Comparison of ENCODE assay signal across 9 cellular contexts in genomic region chrX:10156199-10157031, GRCh38. TPM values are rescaled to one million over a fixed set of nuclear protein-coding genes. Genes with fewer than 3 reads are reported as not detected.
DNase-seq lines count a peak whose midpoint lies in the region; ATAC-seq, FAIRE-seq and TF ChIP-seq lines count a peak whose summit lies in the region.
"Had no signal": no experiment of that assay in that cellular context is flagged by ENCODE, and none has a peak within 500 bp of the region (broad histone marks: within the 10 kb centered on the region; RNA-seq: fewer than 3 reads in every experiment).

Gene CLCN4 (plus strand): TSS chrX:10156975. CDS start chrX:10185033, 28,058 bp downstream.

- no peaks in the 10 kb centered on the region for H3K4me1 ChIP-seq in Panc1 (ENCODE audit: control insufficient read depth, insufficient read depth, low read length)
- H3K4me1 ChIP-seq in H1 (replicated peaks in 1 of 4; ENCODE audit: control insufficient read depth in 3 of 4, insufficient read depth in 4 of 4, low read length in 3 of 4) = peaks cover 0 to 9% (median 5%) of the 10 kb centered on the region in 4 experiments; a peak in 5 of 7 replicates
- H3K4me1 ChIP-seq in testis = no peaks in the 10 kb centered on the region

- H4K91ac ChIP-seq in H1 (replicated peaks; ENCODE audit: insufficient read length, low read length) = no peak within 1 kb of the TSS

- no peak within 1 kb of the TSS for H3K4ac ChIP-seq in H1 (replicated peaks; ENCODE audit: insufficient read length, low read depth, low read length)

- TF ChIP-seq POLR2A in H1 (IDR thresholded peaks at IDR 0.05; ENCODE audit: control extremely low read depth in 1 of 2, low read depth in 2 of 2, low read length in 2 of 2) (no peak), testis (IDR thresholded peaks at IDR 0.05) (no peak)

- H4K8ac ChIP-seq in H1 (ENCODE audit: extremely low read depth, insufficient read depth, low read length) = peak within 1 kb of the TSS; percentile 71; the same call in 1 of the 2 replicates

- H3K4me3 ChIP-seq in Panc1 (ENCODE audit: low read depth in 2 of 2, low read length in 2 of 2) (peak within 1 kb of the TSS; percentile 4 to 20), H1 (ENCODE audit: extremely low read depth in 1 of 4, insufficient read depth in 2 of 4, low read depth in 3 of 4, low read length in 4 of 4) (peak within 1 kb of the TSS in 2 of 4 experiments; percentile 9 to 55; a peak in 4 of 8 replicates), testis (peak within 1 kb of the TSS in 1 of 2 donors; percentile 34)

- peak within 1 kb of the TSS; percentile 31 to 63; a peak in 3 of 4 replicates for H3K4me2 ChIP-seq in H1 (ENCODE audit: insufficient read depth in 1 of 2, low read depth in 2 of 2, low read length in 2 of 2)

- no peak within 1 kb of the TSS; a peak in 1 of 7 replicates for H3K9ac ChIP-seq in H1 (replicated peaks in 1 of 4; ENCODE audit: extremely low read depth in 1 of 4, low read depth in 3 of 4, low read length in 3 of 4)

- no peak within 1 kb of the TSS for H3K27ac ChIP-seq in Panc1 (ENCODE audit: low read length)
- no peak within 1 kb of the TSS; the same call in 1 of the 2 replicates for H3K27ac ChIP-seq in H1 (ENCODE audit: low read depth, low read length)
- peak within 1 kb of the TSS in 1 of 2 donors; percentile 7 for H3K27ac ChIP-seq in testis

- no peak within 1 kb of the TSS for H2BK120ac ChIP-seq in H1 (replicated peaks; ENCODE audit: low read depth, low read length)

- no peak within 1 kb of the TSS for H3K23ac ChIP-seq in H1 (ENCODE audit: insufficient read length)

- H3K36me3 ChIP-seq in Panc1 (ENCODE audit: control insufficient read depth, insufficient read depth, low read length) (no peaks in the 10 kb centered on the region), H1 (ENCODE audit: control insufficient read depth in 2 of 4, insufficient read depth in 4 of 4, low read length in 3 of 4) (no peaks in the 10 kb centered on the region), testis (ENCODE audit: low read depth, missing control alignments) (no peaks in the 10 kb centered on the region)

- CTCF ChIA-PET in Panc1 (lab: Charles Lee) = no interaction called here
- CTCF ChIA-PET in H1 (lab: Charles Lee; ENCODE audit: partially characterized antibody) = interaction anchor here (0.9 to 2.0 kb wide), 4 partner anchors 17 to 124 kb away, joined by 3 to 7 read pairs (median 3); no protein-coding TSS in a partner anchor

- TF ChIP-seq EP300 in H1 (IDR thresholded peaks at IDR 0.05; ENCODE audit: borderline replicate concordance in 1 of 2, low read depth in 2 of 2, low read length in 2 of 2) = no peak

- no peaks in the 10 kb centered on the region for H3K79me2 ChIP-seq in H1 (ENCODE audit: control insufficient read depth in 1 of 2, insufficient read depth in 2 of 2, low read length in 2 of 2)

- H2BK5ac ChIP-seq in H1 (ENCODE audit: low read depth, low read length) = no peak within 1 kb of the TSS

- peaks cover 0 to 2% of the 10 kb centered on the region in 2 experiments for H4K20me1 ChIP-seq in H1 (replicated peaks in 1 of 2; ENCODE audit: control insufficient read depth in 1 of 2, insufficient read depth in 2 of 2, low read length in 2 of 2)

- WGBS in H1 (ENCODE audit: extremely low coverage in 1 of 2, insufficient coverage in 1 of 2, insufficient read length in 1 of 2, insufficient replicate concordance in 2 of 2, low coverage in 1 of 2, low lambda C conversion rate in 2 of 2, missing lambda C conversion rate in 1 of 2), 2 experiments = 18% methylated on average over 23 of the region's 27 CpGs; no CpG with 5 or more reads in 1 of the 2 experiments
- 10 to 20% methylated on average over 15 to 27 of the region's 27 CpGs for WGBS in testis, 2 donors

- no peak within 1 kb of the TSS for H2AFZ ChIP-seq in H1 (ENCODE audit: low read length)

- no peak within 1 kb of the TSS for H2BK15ac ChIP-seq in H1 (ENCODE audit: low read length)

- intact Hi-C loops in Panc1 (cut with micrococcal nuclease; ENCODE audit: unreplicated experiment) (no loop called here), testis (cut with DNase I; ENCODE audit: low total_unique reads) (no loop called here)

- TF ChIP-seq RAD21 in H1 (IDR thresholded peaks at IDR 0.05 in 1 of 2, conservative IDR thresholded peaks at IDR 0.05 in 1 of 2; ENCODE audit: low read depth in 2 of 2, low read length in 2 of 2) = no peak

- H3K79me1 ChIP-seq in H1 (ENCODE audit: low read depth, low read length) = no peaks in the 10 kb centered on the region

- H3K9me3 ChIP-seq in Panc1 (ENCODE audit: control insufficient read depth, insufficient read depth, low read depth, low read length) (no peaks in the 10 kb centered on the region), H1 (ENCODE audit: insufficient read depth in 2 of 2, low read depth in 1 of 2, low read length in 1 of 2) (no peaks in the 10 kb centered on the region), testis (no peaks in the 10 kb centered on the region)

- H3K23me2 ChIP-seq in H1 (ENCODE audit: low read depth, low read length) = no peaks in the 10 kb centered on the region

- TF ChIP-seq CTCF in Panc1 (IDR thresholded peaks at IDR 0.05) (no peak), H1 (IDR thresholded peaks at IDR 0.05; ENCODE audit: control extremely low read depth in 1 of 3, insufficient read depth in 1 of 3, low read depth in 1 of 3, low read length in 3 of 3) (no peak), testis (IDR thresholded peaks at IDR 0.05) (no peak)

- peak; percentile 6 for DNase-seq in DMS153 treated with DMSO at 0.1 percent for 48 hours (lab: John Stamatoyannopoulos, UW; ENCODE audit: unreplicated experiment)
- DNase-seq in DMS153 (lab: John Stamatoyannopoulos, UW) = no peak
- DNase-seq in Panc1 (ENCODE audit: low read depth, low spot score) = no peak
- DNase-seq in H1 (ENCODE audit: low read depth in 1 of 2, low spot score in 2 of 2) = peak in 1 of 2 experiments; percentile 69
- peak; percentile 37 to 50 for DNase-seq in lung microvascular endothelial cell (ENCODE audit: low read depth in 2 of 2)
- DNase-seq in testis = peak; percentile 64
- no peak for DNase-seq in NCI-H1436 treated with DMSO at 0.1 percent for 48 hours (lab: John Stamatoyannopoulos, UW)

- no peak within 1 kb of the TSS for H3K18ac ChIP-seq in H1 (ENCODE audit: extremely low read depth, low read length)

- no peaks in the 10 kb centered on the region for H3K27me3 ChIP-seq in Panc1 (ENCODE audit: control insufficient read depth, insufficient read depth, low read length)
- no peaks in the 10 kb centered on the region; a peak in 1 of 7 replicates for H3K27me3 ChIP-seq in H1 (replicated peaks in 1 of 4; ENCODE audit: control insufficient read depth in 3 of 4, extremely low read depth in 1 of 4, insufficient read depth in 3 of 4, low read length in 3 of 4)
- no peaks in the 10 kb centered on the region for H3K27me3 ChIP-seq in testis

- no peak within 1 kb of the TSS for H2BK12ac ChIP-seq in H1 (ENCODE audit: low read depth, low read length)

- peak; percentile 28 for FAIRE-seq in H1 (lab: Jason Lieb, UNC)
- FAIRE-seq: A204.1 had no signal

- POLR2A ChIA-PET in Panc1 (lab: Charles Lee) = no interaction called here
- POLR2A ChIA-PET in H1 (lab: Charles Lee; ENCODE audit: partially characterized antibody) = interaction anchor here (0.7 to 2.2 kb wide), 3 partner anchors 17 to 130 kb away, joined by 3 to 14 read pairs (median 3); no protein-coding TSS in a partner anchor

- no TSS peak for BruUV-seq in Panc1 (replicated peaks; lab: Mats Ljungman, UMichigan)

- no peak within 1 kb of the TSS for H2BK20ac ChIP-seq in H1 (ENCODE audit: low read length)

- in situ Hi-C loops in Panc1 (cut with HindIII; ENCODE audit: low pct_unique_long_range_greater_than_20kb, low sequenced_read_pairs) = no loop called here

- no peak within 1 kb of the TSS for H4K5ac ChIP-seq in H1 (ENCODE audit: insufficient read length, low read depth, low read length)

- ATAC-seq in HG03469 (IDR thresholded peaks at IDR 0.05; ENCODE audit: unreplicated experiment) = peak; percentile 62
- ATAC-seq in Panc1 = peak; percentile 76

- H2AK5ac ChIP-seq in H1 (ENCODE audit: low read depth, low read length) = no peak within 1 kb of the TSS

- H3K14ac ChIP-seq in H1 (ENCODE audit: insufficient read length) = no peak within 1 kb of the TSS

- no peak within 1 kb of the TSS for H3K56ac ChIP-seq in H1 (replicated peaks; ENCODE audit: insufficient read length, low read depth, low read length)

TF ChIP-seq in H1, 55 proteins besides CTCF, POLR2A, EP300 and RAD21 (continues in another document):
- TF ChIP-seq MAX (IDR thresholded peaks at IDR 0.05) = peak; percentile 44; the same call in 1 of the 2 replicates
- TF ChIP-seq ZNF274 (IDR thresholded peaks at IDR 0.05; ENCODE audit: borderline replicate concordance, extremely low read depth, low read length) = no peak
- peak; percentile 58; the same call in 1 of the 2 replicates for TF ChIP-seq CEBPB (IDR thresholded peaks at IDR 0.05; ENCODE audit: low read depth, low read length)
- 0 out of 2 replicates have a peak, but pooled peaks have one; percentile 34 for TF ChIP-seq ATF3 (IDR thresholded peaks at IDR 0.05; ENCODE audit: insufficient read depth, low read depth, low read length)
- TF ChIP-seq EZH2 (IDR thresholded peaks at IDR 0.05; ENCODE audit: low read depth, low read length, severe bottlenecking) = no peak
- no peak for TF ChIP-seq GTF2F1 (IDR thresholded peaks at IDR 0.05; ENCODE audit: borderline replicate concordance, low read depth, low read length)
- no peak for TF ChIP-seq CREB1 (IDR thresholded peaks at IDR 0.05)

RNA-seq across cellular contexts. Expression of gene CLCN4, which starts in this region (rescaled TPM):
- total RNA-seq in Panc1 (2021; ENCODE audit: unreplicated experiment) = 2.5 TPM
- 2.9 TPM for polyA plus RNA-seq in Panc1 (2012; ENCODE audit: insufficient read length)
- 7.5 and 11.2 TPM in 2 replicates for total RNA-seq in H1 (2021; fragmentation: NEBNext Ultra II Directional; extraction: Animal tissue kit (Norgen Biotek cat#: 25700))
- polyA plus RNA-seq in H1 (2011; rRNA removed) = 3.3 and 3.6 TPM in 2 replicates
- polyA plus RNA-seq in H1 (2011; cell fraction: cytosol; rRNA removed) = 3.0 TPM
- polyA plus RNA-seq in H1 (2011; cell fraction: nucleus; rRNA removed) = 5.1 TPM
- 3.2 to 4.4 TPM (median 3.9 TPM) in 4 replicates for polyA plus RNA-seq in H1 (2012, experiment 1 of 2)
- polyA plus RNA-seq in H1 (2012, experiment 2 of 2) = 1.3 TPM
- polyA plus RNA-seq in H1 (2013, experiment 1 of 2) = 4.3 TPM
- polyA plus RNA-seq in H1 (2013, experiment 2 of 2) = 5.0 TPM
- 10.2 and 15.0 TPM in 2 replicates for polyA minus RNA-seq in H1 (2011; rRNA and poly(A)+ RNA removed)
- 5.1 TPM for polyA minus RNA-seq in H1 (2011; cell fraction: cytosol; rRNA and poly(A)+ RNA removed)
- 4.3 TPM for polyA minus RNA-seq in H1 (2011; cell fraction: nucleus; rRNA and poly(A)+ RNA removed)
- total RNA-seq in lung microvascular endothelial cell = 5.0 and 6.9 TPM in 2 replicates
- 10 to 100 TPM in 1 of 2 donors, 1 to 10 TPM in 1; 5.4 to 11.6 TPM for total RNA-seq in testis
- polyA plus RNA-seq in testis (ENCODE audit: insufficient read depth, low read depth, low replicate concordance) = 5.1 TPM

Comparison
In these comparisons a context has a peak if more than half of its experiments do, and no peak if none do; other contexts are left out.
1. DNase-seq: peak in DMS153 treated with DMSO at 0.1 percent for 48 hours (single experiment), lung microvascular endothelial cell (2 of 2) and testis (single experiment); none in DMS153 (single experiment), Panc1 (single experiment) and NCI-H1436 treated with DMSO at 0.1 percent for 48 hours (single experiment).